3 cellular contexts compared by ENCODE assay signal in the genomic region with DNA sequence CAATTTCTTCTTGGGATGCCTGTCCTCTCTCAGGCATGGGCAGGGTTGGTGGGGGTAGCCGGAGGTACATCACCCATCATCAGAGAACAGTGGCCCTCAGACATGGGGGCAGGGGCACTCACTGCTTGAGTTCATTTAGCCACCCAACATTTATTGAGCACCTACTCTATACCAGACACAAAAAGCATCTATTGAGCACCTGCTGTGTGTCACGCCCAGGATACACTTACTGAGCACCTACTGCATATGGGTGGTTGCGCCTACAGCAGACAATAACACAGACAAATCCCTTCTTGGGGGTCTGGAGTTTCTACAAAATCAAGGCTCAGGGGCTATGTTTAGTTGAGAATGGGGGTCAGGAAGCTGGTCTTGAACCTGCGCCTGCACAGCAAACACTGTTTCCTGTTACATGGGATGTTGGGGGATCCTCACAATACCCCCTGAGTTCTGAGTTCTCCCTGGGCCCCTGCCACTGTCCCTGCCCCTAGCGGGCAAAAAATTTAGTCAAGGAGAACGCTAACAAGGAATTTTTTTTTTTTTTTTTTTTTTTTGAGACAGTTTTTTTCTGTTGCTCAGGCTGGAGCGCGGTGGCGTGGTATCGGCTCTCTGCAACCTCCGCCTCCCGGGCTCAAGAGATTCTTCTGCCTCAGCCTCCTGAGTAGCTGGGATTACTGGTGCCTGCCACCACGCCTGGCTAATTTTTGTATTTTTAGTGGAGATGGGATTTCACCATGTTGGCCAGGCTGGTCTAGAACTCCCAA.
TF ChIP-seq lines count a peak whose summit lies in the region.

No MANE protein-coding gene starts in this region.

TF ChIP-seq in SK-N-SH, 30 proteins besides CTCF, POLR2A, EP300 and RAD21:
- TF ChIP-seq RFX5 (IDR thresholded peaks at IDR 0.05; ENCODE audit: low read length) (no peak), GABPA (IDR thresholded peaks at IDR 0.05; ENCODE audit: low read depth) (no peak), POLR2AphosphoS5 (IDR thresholded peaks at IDR 0.05; ENCODE audit: low read depth, low read length) (no peak), RCOR1 (IDR thresholded peaks at IDR 0.05; ENCODE audit: low read length) (no peak)

TF ChIP-seq in SK-N-SH treated with all-trans-retinoic acid at 6 μM for 48 hours, 23 proteins besides CTCF, POLR2A, EP300 and RAD21:
- TF ChIP-seq TOX (CRISPR knock-in tag; IDR thresholded peaks at IDR 0.05; ENCODE audit: borderline replicate concordance) (no peak), ZNF70 (CRISPR knock-in tag; IDR thresholded peaks at IDR 0.05) (no peak), ISL1 (CRISPR knock-in tag; IDR thresholded peaks at IDR 0.05) (no peak), ARNTL (CRISPR knock-in tag; IDR thresholded peaks at IDR 0.05; ENCODE audit: borderline replicate concordance, low read depth) (no peak), OSR1 (CRISPR knock-in tag; IDR thresholded peaks at IDR 0.05) (no peak), SNAI2 (CRISPR knock-in tag; IDR thresholded peaks at IDR 0.05) (no peak), CSDC2 (CRISPR knock-in tag; IDR thresholded peaks at IDR 0.05) (no peak), ESRRG (CRISPR knock-in tag; IDR thresholded peaks at IDR 0.05) (no peak), ZC3H10 (CRISPR knock-in tag; IDR thresholded peaks at IDR 0.05) (no peak), TCF4 (CRISPR knock-in tag; IDR thresholded peaks at IDR 0.05; ENCODE audit: borderline replicate concordance) (no peak), ZNF8 (CRISPR knock-in tag; IDR thresholded peaks at IDR 0.05) (no peak), GLIS3 (CRISPR knock-in tag; IDR thresholded peaks at IDR 0.05) (no peak)
- TF ChIP-seq, protein P1, sequence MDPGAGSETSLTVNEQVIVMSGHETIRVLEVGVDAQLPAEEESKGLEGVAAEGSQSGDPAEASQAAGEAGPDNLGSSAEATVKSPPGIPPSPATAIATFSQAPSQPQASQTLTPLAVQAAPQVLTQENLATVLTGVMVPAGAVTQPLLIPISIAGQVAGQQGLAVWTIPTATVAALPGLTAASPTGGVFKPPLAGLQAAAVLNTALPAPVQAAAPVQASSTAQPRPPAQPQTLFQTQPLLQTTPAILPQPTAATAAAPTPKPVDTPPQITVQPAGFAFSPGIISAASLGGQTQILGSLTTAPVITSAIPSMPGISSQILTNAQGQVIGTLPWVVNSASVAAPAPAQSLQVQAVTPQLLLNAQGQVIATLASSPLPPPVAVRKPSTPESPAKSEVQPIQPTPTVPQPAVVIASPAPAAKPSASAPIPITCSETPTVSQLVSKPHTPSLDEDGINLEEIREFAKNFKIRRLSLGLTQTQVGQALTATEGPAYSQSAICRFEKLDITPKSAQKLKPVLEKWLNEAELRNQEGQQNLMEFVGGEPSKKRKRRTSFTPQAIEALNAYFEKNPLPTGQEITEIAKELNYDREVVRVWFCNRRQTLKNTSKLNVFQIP (CRISPR knock-in tag; IDR thresholded peaks at IDR 0.05; ENCODE audit: borderline replicate concordance, low read depth) = no peak
- TF ChIP-seq, protein P2, sequence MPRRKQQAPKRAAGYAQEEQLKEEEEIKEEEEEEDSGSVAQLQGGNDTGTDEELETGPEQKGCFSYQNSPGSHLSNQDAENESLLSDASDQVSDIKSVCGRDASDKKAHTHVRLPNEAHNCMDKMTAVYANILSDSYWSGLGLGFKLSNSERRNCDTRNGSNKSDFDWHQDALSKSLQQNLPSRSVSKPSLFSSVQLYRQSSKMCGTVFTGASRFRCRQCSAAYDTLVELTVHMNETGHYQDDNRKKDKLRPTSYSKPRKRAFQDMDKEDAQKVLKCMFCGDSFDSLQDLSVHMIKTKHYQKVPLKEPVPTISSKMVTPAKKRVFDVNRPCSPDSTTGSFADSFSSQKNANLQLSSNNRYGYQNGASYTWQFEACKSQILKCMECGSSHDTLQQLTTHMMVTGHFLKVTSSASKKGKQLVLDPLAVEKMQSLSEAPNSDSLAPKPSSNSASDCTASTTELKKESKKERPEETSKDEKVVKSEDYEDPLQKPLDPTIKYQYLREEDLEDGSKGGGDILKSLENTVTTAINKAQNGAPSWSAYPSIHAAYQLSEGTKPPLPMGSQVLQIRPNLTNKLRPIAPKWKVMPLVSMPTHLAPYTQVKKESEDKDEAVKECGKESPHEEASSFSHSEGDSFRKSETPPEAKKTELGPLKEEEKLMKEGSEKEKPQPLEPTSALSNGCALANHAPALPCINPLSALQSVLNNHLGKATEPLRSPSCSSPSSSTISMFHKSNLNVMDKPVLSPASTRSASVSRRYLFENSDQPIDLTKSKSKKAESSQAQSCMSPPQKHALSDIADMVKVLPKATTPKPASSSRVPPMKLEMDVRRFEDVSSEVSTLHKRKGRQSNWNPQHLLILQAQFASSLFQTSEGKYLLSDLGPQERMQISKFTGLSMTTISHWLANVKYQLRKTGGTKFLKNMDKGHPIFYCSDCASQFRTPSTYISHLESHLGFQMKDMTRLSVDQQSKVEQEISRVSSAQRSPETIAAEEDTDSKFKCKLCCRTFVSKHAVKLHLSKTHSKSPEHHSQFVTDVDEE (CRISPR knock-in tag; IDR thresholded peaks at IDR 0.05) = no peak
- TF ChIP-seq, protein P3, sequence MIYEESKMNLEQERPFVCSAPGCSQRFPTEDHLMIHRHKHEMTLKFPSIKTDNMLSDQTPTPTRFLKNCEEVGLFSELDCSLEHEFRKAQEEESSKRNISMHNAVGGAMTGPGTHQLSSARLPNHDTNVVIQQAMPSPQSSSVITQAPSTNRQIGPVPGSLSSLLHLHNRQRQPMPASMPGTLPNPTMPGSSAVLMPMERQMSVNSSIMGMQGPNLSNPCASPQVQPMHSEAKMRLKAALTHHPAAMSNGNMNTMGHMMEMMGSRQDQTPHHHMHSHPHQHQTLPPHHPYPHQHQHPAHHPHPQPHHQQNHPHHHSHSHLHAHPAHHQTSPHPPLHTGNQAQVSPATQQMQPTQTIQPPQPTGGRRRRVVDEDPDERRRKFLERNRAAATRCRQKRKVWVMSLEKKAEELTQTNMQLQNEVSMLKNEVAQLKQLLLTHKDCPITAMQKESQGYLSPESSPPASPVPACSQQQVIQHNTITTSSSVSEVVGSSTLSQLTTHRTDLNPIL (CRISPR knock-in tag; IDR thresholded peaks at IDR 0.05; ENCODE audit: low read depth) = no peak
- TF ChIP-seq, protein P4, sequence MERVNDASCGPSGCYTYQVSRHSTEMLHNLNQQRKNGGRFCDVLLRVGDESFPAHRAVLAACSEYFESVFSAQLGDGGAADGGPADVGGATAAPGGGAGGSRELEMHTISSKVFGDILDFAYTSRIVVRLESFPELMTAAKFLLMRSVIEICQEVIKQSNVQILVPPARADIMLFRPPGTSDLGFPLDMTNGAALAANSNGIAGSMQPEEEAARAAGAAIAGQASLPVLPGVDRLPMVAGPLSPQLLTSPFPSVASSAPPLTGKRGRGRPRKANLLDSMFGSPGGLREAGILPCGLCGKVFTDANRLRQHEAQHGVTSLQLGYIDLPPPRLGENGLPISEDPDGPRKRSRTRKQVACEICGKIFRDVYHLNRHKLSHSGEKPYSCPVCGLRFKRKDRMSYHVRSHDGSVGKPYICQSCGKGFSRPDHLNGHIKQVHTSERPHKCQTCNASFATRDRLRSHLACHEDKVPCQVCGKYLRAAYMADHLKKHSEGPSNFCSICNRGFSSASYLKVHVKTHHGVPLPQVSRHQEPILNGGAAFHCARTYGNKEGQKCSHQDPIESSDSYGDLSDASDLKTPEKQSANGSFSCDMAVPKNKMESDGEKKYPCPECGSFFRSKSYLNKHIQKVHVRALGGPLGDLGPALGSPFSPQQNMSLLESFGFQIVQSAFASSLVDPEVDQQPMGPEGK (CRISPR knock-in tag; IDR thresholded peaks at IDR 0.05; ENCODE audit: borderline replicate concordance) = no peak

TF ChIP-seq in K562, 482 proteins besides CTCF, POLR2A, EP300 and RAD21:
- no peak for TF ChIP-seq THRAP3 (IDR thresholded peaks at IDR 0.05; ENCODE audit: borderline replicate concordance)
- TF ChIP-seq, protein P5, sequence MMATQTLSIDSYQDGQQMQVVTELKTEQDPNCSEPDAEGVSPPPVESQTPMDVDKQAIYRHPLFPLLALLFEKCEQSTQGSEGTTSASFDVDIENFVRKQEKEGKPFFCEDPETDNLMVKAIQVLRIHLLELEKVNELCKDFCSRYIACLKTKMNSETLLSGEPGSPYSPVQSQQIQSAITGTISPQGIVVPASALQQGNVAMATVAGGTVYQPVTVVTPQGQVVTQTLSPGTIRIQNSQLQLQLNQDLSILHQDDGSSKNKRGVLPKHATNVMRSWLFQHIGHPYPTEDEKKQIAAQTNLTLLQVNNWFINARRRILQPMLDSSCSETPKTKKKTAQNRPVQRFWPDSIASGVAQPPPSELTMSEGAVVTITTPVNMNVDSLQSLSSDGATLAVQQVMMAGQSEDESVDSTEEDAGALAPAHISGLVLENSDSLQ (IDR thresholded peaks at IDR 0.05) = no peak
- TF ChIP-seq ZKSCAN8 (CRISPR knock-in tag; IDR thresholded peaks at IDR 0.05) = peak; percentile 95
- TF ChIP-seq, protein P6, sequence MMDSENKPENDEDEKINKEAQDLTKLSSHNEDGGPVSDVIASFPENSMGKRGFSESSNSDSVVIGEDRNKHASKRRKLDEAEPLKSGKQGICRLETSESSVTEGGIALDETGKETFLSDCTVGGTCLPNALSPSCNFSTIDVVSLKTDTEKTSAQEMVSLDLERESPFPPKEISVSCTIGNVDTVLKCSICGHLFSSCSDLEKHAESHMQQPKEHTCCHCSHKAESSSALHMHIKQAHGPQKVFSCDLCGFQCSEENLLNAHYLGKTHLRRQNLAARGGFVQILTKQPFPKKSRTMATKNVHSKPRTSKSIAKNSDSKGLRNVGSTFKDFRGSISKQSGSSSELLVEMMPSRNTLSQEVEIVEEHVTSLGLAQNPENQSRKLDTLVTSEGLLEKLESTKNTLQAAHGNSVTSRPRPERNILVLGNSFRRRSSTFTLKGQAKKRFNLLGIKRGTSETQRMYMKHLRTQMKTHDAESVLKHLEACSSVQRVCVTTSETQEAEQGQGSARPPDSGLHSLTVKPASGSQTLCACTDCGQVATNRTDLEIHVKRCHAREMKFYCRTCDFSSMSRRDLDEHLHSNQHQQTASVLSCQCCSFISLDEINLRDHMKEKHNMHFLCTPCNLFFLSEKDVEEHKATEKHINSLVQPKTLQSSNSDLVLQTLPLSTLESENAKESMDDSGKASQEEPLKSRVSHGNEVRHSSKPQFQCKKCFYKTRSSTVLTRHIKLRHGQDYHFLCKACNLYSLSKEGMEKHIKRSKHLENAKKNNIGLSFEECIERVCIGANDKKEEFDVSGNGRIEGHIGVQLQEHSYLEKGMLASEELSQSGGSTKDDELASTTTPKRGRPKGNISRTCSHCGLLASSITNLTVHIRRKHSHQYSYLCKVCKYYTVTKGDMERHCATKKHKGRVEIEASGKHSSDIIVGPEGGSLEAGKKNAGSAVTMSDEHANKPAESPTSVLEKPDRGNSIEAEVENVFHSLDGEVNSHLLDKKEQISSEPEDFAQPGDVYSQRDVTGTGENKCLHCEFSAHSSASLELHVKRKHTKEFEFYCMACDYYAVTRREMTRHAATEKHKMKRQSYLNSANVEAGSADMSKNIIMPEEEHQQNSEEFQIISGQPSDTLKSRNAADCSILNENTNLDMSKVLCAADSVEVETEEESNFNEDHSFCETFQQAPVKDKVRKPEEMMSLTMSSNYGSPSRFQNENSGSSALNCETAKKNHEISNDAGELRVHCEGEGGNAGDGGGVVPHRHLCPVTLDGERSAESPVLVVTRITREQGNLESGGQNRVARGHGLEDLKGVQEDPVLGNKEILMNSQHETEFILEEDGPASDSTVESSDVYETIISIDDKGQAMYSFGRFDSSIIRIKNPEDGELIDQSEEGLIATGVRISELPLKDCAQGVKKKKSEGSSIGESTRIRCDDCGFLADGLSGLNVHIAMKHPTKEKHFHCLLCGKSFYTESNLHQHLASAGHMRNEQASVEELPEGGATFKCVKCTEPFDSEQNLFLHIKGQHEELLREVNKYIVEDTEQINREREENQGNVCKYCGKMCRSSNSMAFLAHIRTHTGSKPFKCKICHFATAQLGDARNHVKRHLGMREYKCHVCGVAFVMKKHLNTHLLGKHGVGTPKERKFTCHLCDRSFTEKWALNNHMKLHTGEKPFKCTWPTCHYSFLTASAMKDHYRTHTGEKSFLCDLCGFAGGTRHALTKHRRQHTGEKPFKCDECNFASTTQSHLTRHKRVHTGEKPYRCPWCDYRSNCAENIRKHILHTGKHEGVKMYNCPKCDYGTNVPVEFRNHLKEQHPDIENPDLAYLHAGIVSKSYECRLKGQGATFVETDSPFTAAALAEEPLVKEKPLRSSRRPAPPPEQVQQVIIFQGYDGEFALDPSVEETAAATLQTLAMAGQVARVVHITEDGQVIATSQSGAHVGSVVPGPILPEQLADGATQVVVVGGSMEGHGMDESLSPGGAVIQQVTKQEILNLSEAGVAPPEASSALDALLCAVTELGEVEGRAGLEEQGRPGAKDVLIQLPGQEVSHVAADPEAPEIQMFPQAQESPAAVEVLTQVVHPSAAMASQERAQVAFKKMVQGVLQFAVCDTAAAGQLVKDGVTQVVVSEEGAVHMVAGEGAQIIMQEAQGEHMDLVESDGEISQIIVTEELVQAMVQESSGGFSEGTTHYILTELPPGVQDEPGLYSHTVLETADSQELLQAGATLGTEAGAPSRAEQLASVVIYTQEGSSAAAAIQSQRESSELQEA (IDR thresholded peaks at IDR 0.05; ENCODE audit: low read depth) = no peak
- TF ChIP-seq ZFP36 (IDR thresholded peaks at IDR 0.05; ENCODE audit: low read depth, low read length, partially characterized antibody) = peak; percentile 20
- TF ChIP-seq ZNF384 (IDR thresholded peaks at IDR 0.05; ENCODE audit: low read depth, low read length) = peak; percentile 72
- no peak for TF ChIP-seq ARNT (IDR thresholded peaks at IDR 0.05)
